In the genomic region with DNA sequence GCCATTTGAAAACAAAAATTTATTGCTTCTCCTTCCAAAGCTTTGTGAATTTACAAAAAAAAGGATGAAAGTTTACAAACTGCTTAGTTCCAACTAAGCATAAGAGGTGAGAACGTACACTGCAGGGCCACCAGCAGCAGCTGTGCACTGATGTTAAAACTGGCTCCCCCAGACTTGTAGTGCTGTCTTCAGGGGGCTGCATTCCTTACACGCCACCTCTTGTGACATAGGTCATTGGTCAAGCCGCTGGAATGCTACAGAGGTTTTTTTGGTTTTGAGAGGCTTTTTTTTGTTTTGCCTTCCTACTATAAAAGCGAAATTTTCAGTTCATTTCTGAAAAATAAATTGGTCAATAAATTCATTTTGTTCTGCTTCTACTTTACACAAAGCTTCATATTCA, we compare ENCODE assay signal across 22 cellular contexts. TPM values are rescaled to one million over a fixed set of nuclear protein-coding genes. Genes with fewer than 3 reads are reported as not detected.
DNase-seq lines count a peak whose midpoint lies in the region; ATAC-seq lines count a peak whose summit lies in the region.
"Had no signal": no experiment of that assay in that cellular context is flagged by ENCODE, and none has a peak within 500 bp of the region (broad histone marks: within the 10 kb centered on the region; RNA-seq: fewer than 3 reads in every experiment).

No MANE protein-coding gene starts in this region.

- DNase-seq in EL (peak; percentile 39), LHCN-M2 (ENCODE audit: low read depth) (peak; percentile 40), fibroblast of gingiva (ENCODE audit: low read depth) (peak; percentile 19), sciatic nerve (ENCODE audit: low spot score) (peak; percentile 12)
- DNase-seq: activated CD4-positive, alpha-beta T cell treated with anti-CD3 and anti-CD28 coated beads for 36 hours; amniotic stem cell; DMS79; gastrocnemius medialis; NCI-H2171 treated with DMSO at 0.1 percent for 48 hours; Right ventricle myocardium superior had no signal

- ATAC-seq in sciatic nerve (no peak), GM18909 (IDR thresholded peaks at IDR 0.05; ENCODE audit: poor library complexity, unreplicated experiment) (no peak), HG02798 (IDR thresholded peaks at IDR 0.05; ENCODE audit: poor library complexity, unreplicated experiment) (no peak), HG02970 (IDR thresholded peaks at IDR 0.05; ENCODE audit: low FRiP score, unreplicated experiment) (no peak)
- ATAC-seq: activated CD4-positive, alpha-beta T cell treated with anti-CD3 and anti-CD28 coated beads for 36 hours; CD8-positive, alpha-beta T cell; gastrocnemius medialis; right lobe of liver; stimulated activated memory B cell treated with anti-CD40 and anti-IgM and Interleukin-4, amounts not matched to agents 10 μg/mL and 1 μg/mL and 100 μg/mL, for 72 hours had no signal

- intact Hi-C loops in sciatic nerve (cut with DNase I): no loop called here

RNA-seq across cellular contexts. Expression of a gene that starts 6.9 kb away (rescaled TPM):
- total RNA-seq in LHCN-M2 (2014; rRNA removed) (26.5 and 27.3 TPM in 2 replicates), sciatic nerve (36.3 TPM)
- polyA plus RNA-seq in LHCN-M2 (2012): 22.4 TPM

RNA-seq across cellular contexts. Expression of a gene that starts 7.2 kb away (rescaled TPM):
- total RNA-seq in LHCN-M2 (2014; rRNA removed): 18.0 and 19.7 TPM in 2 replicates
- polyA plus RNA-seq in LHCN-M2 (2012): 24.3 TPM
- 75.0 TPM for total RNA-seq in sciatic nerve

RNA-seq across cellular contexts. Expression of a gene that starts 9.3 kb away (rescaled TPM):
- total RNA-seq in LHCN-M2 (2014; rRNA removed) (24.9 and 27.2 TPM in 2 replicates), sciatic nerve (21.8 TPM)
- polyA plus RNA-seq in LHCN-M2 (2012): 7.8 TPM

RNA-seq across cellular contexts. Expression of a gene that starts 29.0 kb away (rescaled TPM):
- total RNA-seq in LHCN-M2 (2014; rRNA removed): 121 and 127 TPM in 2 replicates
- 108 TPM for polyA plus RNA-seq in LHCN-M2 (2012)
- 30.0 TPM for total RNA-seq in sciatic nerve

RNA-seq across cellular contexts. Expression of a gene that starts 36.7 kb away (rescaled TPM):
- not detected in 2 replicates for total RNA-seq in LHCN-M2 (2014; rRNA removed)
- polyA plus RNA-seq in LHCN-M2 (2012): not detected
- not detected for total RNA-seq in sciatic nerve
- total RNA-seq: activated CD4-positive, alpha-beta T cell treated with anti-CD3 and anti-CD28 coated beads for 36 hours; cardiac septum; CD8-positive, alpha-beta T cell; dorsolateral prefrontal cortex; gastrocnemius medialis; kidney epithelial cell; ovary; right lobe of liver; Right ventricle myocardium superior; testis had no signal
- polyA plus RNA-seq: IgD-negative memory B cell, ovary had no signal
